ENCODE assay signal across 17 cellular contexts in genomic region chr4:145011636-145012035, GRCh38.
DNase-seq lines count a peak whose midpoint lies in the region; ATAC-seq, FAIRE-seq and TF ChIP-seq lines count a peak whose summit lies in the region.
"Had no signal": no experiment of that assay in that cellular context is flagged by ENCODE, and none has a peak within 500 bp of the region (broad histone marks: within the 10 kb centered on the region; RNA-seq: fewer than 3 reads in every experiment).

No MANE protein-coding gene starts in this region.

- H3K9me3 Mint-ChIP-seq in astrocyte (ENCODE audit: unreplicated experiment) = peaks cover 13% of the 10 kb centered on the region

- no peak overlapping the region for H3K9ac ChIP-seq in astrocyte (ENCODE audit: low read length)

- H3K27me3 ChIP-seq in astrocyte (ENCODE audit: insufficient read depth, low read length) = no peaks in the 10 kb centered on the region
- H3K27me3 ChIP-seq in suprapubic skin = no peaks in the 10 kb centered on the region

- H3K4me3 Mint-ChIP-seq in astrocyte (ENCODE audit: unreplicated experiment) = no peak overlapping the region

- FAIRE-seq in astrocyte (lab: Jason Lieb, UNC) = no peak
- FAIRE-seq: GM12891 had no signal

- H3K4me3 ChIP-seq in astrocyte (ENCODE audit: insufficient read depth, low read depth, low read length) = no peak overlapping the region
- no peak overlapping the region for H3K4me3 ChIP-seq in fibroblast of the aortic adventitia (ENCODE audit: low read depth, low read length)
- no peak overlapping the region for H3K4me3 ChIP-seq in suprapubic skin

- ATAC-seq in Right ventricle myocardium superior (ENCODE audit: poor library complexity) = peak; percentile 48
- ATAC-seq in left cardiac atrium = no peak

- peaks cover 8% of the 10 kb centered on the region for H3K79me2 ChIP-seq in astrocyte (ENCODE audit: insufficient read depth, low read length)

- TF ChIP-seq CTCF in astrocyte (IDR thresholded peaks at IDR 0.05; ENCODE audit: insufficient read depth, low read depth, low read length) = no peak
- TF ChIP-seq CTCF in fibroblast of the aortic adventitia (IDR thresholded peaks at IDR 0.05; ENCODE audit: insufficient read depth, low read length) = no peak
- no peak for TF ChIP-seq CTCF in suprapubic skin (IDR thresholded peaks at IDR 0.05)

- H3K4me1 ChIP-seq in astrocyte (ENCODE audit: insufficient read depth, low read length) (no peaks in the 10 kb centered on the region), suprapubic skin (peaks cover 3% of the 10 kb centered on the region)

- H3K4me1 Mint-ChIP-seq in astrocyte (ENCODE audit: low read depth, unreplicated experiment) = peaks cover 12% of the 10 kb centered on the region

- H3K4me2 ChIP-seq in astrocyte (ENCODE audit: low read length) = no peak overlapping the region

- no peak for TF ChIP-seq EP300 in suprapubic skin (IDR thresholded peaks at IDR 0.05)

- intact Hi-C loops in Right ventricle myocardium superior (cut with DNase I) (no loop called here), left cardiac atrium (cut with DNase I) (no loop called here)

- no peaks in the 10 kb centered on the region for H3K9me3 ChIP-seq in astrocyte (ENCODE audit: insufficient read depth, low read depth, low read length)
- H3K9me3 ChIP-seq in suprapubic skin = no peaks in the 10 kb centered on the region

- H4K20me1 ChIP-seq in astrocyte (ENCODE audit: insufficient read depth, low read length) = no peaks in the 10 kb centered on the region

- H3K27ac Mint-ChIP-seq in astrocyte (ENCODE audit: unreplicated experiment) = peak overlapping the region; percentile 77

- no peaks in the 10 kb centered on the region for H3K36me3 ChIP-seq in astrocyte (ENCODE audit: insufficient read depth, low read length)
- H3K36me3 ChIP-seq in suprapubic skin = no peaks in the 10 kb centered on the region

- H3K27ac ChIP-seq in astrocyte (ENCODE audit: low read depth, low read length) (no peak overlapping the region), suprapubic skin (no peak overlapping the region)
- H3K27ac ChIP-seq: RWPE1 had no signal

- DNase-seq in Right ventricle myocardium superior = no peak
- DNase-seq in left cardiac atrium = no peak
- no peak for DNase-seq in astrocyte (ENCODE audit: low read depth)
- peak; percentile 41 for DNase-seq in fibroblast of the aortic adventitia (ENCODE audit: low read depth)
- DNase-seq in midbrain (lab: John Stamatoyannopoulos, UW) = peak; percentile 23
- DNase-seq in hepatic stellate cell (ENCODE audit: low spot score) = no peak
- no peak for DNase-seq in nucleus accumbens (lab: John Stamatoyannopoulos, UW)
- no peak for DNase-seq in suprapubic skin (ENCODE audit: low spot score in 2 of 2)
- DNase-seq: GOT3; KBM-7; NCI-H1092 treated with DMSO at 0.1 percent for 48 hours; NCI-H1694; NCI-H2107; NCI-H69; NK-92 treated with Interleukin-12 subunit alpha and Interleukin-12 subunit beta, amount 100 ng/mL, for 24 hours had no signal

- no peaks in the 10 kb centered on the region for H3K27me3 Mint-ChIP-seq in astrocyte (ENCODE audit: low read depth, unreplicated experiment)

- H3K36me3 Mint-ChIP-seq in astrocyte (ENCODE audit: low read depth, unreplicated experiment) = peaks cover 11% of the 10 kb centered on the region

- TF ChIP-seq POLR2A in suprapubic skin (IDR thresholded peaks at IDR 0.05) = no peak

- H2AFZ ChIP-seq in astrocyte (ENCODE audit: low read depth, low read length) = no peak overlapping the region

Comparison
In these comparisons a context has a peak if more than half of its experiments do, and no peak if none do; other contexts are left out.
1. DNase-seq: peak in fibroblast of the aortic adventitia (single experiment) and midbrain (single experiment); none in Right ventricle myocardium superior (single experiment), left cardiac atrium (single experiment), astrocyte (single experiment), hepatic stellate cell (single experiment), nucleus accumbens (0 of 56) and suprapubic skin (0 of 2).